8 cellular contexts compared by ENCODE assay signal in the genomic region with DNA sequence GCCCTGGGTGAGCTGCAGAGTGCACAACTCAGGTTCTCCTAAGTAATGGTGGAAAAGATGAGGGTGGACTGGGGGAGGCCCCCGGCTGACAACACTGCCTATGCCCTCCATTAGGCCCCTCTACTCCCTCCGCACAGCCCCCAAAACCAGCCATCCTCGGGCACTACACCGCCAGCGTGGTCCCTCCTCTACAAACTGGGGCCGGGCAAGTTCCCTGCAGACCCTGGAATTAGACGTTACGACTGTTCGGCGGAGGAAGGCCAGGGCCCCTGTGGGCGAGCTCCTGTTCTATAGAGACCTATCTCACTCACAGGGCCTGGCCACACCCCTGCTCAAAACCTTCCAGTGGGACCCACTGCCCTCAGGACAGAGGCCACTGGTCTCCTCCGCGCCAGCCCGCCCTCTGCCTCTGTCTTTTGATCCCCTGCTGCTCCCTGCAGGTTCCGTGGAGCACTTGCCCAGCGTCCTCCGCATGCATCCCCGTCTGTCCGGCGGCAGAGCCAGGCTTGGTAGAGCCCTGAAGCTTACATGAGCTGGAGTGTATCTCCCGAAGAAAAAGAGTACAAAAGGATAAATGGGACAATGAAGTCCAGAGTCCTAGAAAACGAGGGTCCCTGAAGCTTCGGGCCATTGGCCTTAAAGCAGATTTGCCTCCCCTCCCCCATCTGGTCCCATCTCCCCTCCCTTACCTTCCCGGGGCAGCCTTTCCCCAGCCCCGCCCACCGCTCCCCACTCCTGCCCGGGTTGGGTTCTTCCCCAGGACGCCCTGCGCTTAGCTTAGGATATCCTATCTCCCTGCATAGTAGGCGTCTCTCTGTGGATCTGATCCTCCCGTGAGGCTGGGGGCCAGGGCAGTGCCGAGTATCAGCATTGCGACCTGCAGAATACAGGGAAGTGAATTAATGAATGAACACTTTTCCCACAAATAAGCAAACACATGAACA.
DNase-seq lines count a peak whose midpoint lies in the region; TF ChIP-seq lines count a peak whose summit lies in the region.

No MANE protein-coding gene starts in this region.

- H3K27me3 Mint-ChIP-seq in progenitor cell of endocrine pancreas, result peaks cover 41% of the 10 kb centered on the region

- H3K9me3 Mint-ChIP-seq in progenitor cell of endocrine pancreas (ENCODE audit: low read depth), result no peaks in the 10 kb centered on the region

- H3K36me3 Mint-ChIP-seq in progenitor cell of endocrine pancreas (ENCODE audit: insufficient read depth), result no peaks in the 10 kb centered on the region

- H3K27ac Mint-ChIP-seq in progenitor cell of endocrine pancreas, result peak overlapping the region; percentile 41

- H3K4me3 Mint-ChIP-seq in progenitor cell of endocrine pancreas (ENCODE audit: low read depth), result peak overlapping the region; percentile 12

- DNase-seq in NCI-H82 (lab: John Stamatoyannopoulos, UW) (peak; percentile 43), NCI-H82 treated with DMSO at 0.1 percent for 48 hours (lab: John Stamatoyannopoulos, UW; ENCODE audit: unreplicated experiment) (no peak), NCI-H526 (lab: John Stamatoyannopoulos, UW) (peak; percentile 11 to 67), cardiac septum (ENCODE audit: low spot score) (peak; percentile 66), progenitor cell of endocrine pancreas (ENCODE audit: low spot score, unreplicated experiment) (peak; percentile 29), DMS79 (lab: John Stamatoyannopoulos, UW) (no peak)
- DNase-seq in stimulated activated naive CD4-positive, alpha-beta T cell treated with Interleukin-2 at 50 U/mL for 16 hours (lab: John Stamatoyannopoulos, UW), result no peak
- no peak for DNase-seq in activated naive CD4-positive, alpha-beta T cell treated with Interleukin-2 at 50 U/mL for 16 hours

- peaks cover 6% of the 10 kb centered on the region for H3K4me1 Mint-ChIP-seq in progenitor cell of endocrine pancreas (ENCODE audit: low read depth)

- intact Hi-C loops in cardiac septum (cut with DNase I), result no loop called here

- peak; percentile 59 for TF ChIP-seq CTCF in progenitor cell of endocrine pancreas (IDR thresholded peaks at IDR 0.05; ENCODE audit: unreplicated experiment)

Comparison
In these comparisons a context has a peak if more than half of its experiments do, and no peak if none do; other contexts are left out.
1. DNase-seq: peak in NCI-H82 (single experiment), NCI-H526 (2 of 2), cardiac septum (single experiment) and progenitor cell of endocrine pancreas (single experiment); none in NCI-H82 treated with DMSO at 0.1 percent for 48 hours (single experiment), DMS79 (single experiment), stimulated activated naive CD4-positive, alpha-beta T cell treated with Interleukin-2 at 50 U/mL for 16 hours (single experiment) and activated naive CD4-positive, alpha-beta T cell treated with Interleukin-2 at 50 U/mL for 16 hours (single experiment).